In genomic region chr6:154503576-154504501, GRCh38 we compare ENCODE assay signal across 19 cellular contexts. TPM values are rescaled to one million over a fixed set of nuclear protein-coding genes. Genes with fewer than 3 reads are reported as not detected.
"Had no signal": no experiment of that assay in that cellular context is flagged by ENCODE, and none has a peak within 500 bp of the region (broad histone marks: within the 10 kb centered on the region; RNA-seq: fewer than 3 reads in every experiment).

No MANE protein-coding gene starts in this region.

- FAIRE-seq: colon, urothelium cell line had no signal

- ATAC-seq: activated CD8-positive, alpha-beta T cell treated with anti-CD3 and anti-CD28 coated beads, Interleukin-2, amount 10 ng/mL, durations not matched to agents 7 days and 5 days; activated T-cell treated with anti-CD3 and anti-CD28 coated beads, Interleukin-2, amount 50 U/mL, for 4 hours; gastroesophageal sphincter; heart left ventricle had no signal

- DNase-seq: activated B cell treated with CpG ODN at 0.5 μM for 24 hours; activated CD4-positive, alpha-beta T cell treated with anti-CD3 and anti-CD28 coated beads for 48 hours; activated CD8-positive, alpha-beta T cell treated with anti-CD3 and anti-CD28 coated beads, Interleukin-2, amount 10 ng/mL, durations not matched to agents 7 days and 5 days; activated naive CD4-positive, alpha-beta T cell treated with anti-CD3 and anti-CD28 coated beads for 36 hours; activated T-cell treated with anti-CD3 and anti-CD28 coated beads, Interleukin-2, amount 50 U/mL, for 4 hours; aorta; brain microvascular endothelial cell; central memory CD4-positive, alpha-beta T cell; endodermal cell; heart left ventricle; left ventricle myocardium inferior; stimulated activated CD4-positive, alpha-beta T cell treated with anti-CD3 and anti-CD28 coated beads, Interleukin-2, amount 100 ng/mL, for 24 hours; stimulated activated naive CD4-positive, alpha-beta T cell treated with Interleukin-2 at 50 U/mL for 16 hours; thyroid gland had no signal

- H3K36me3 ChIP-seq: brain microvascular endothelial cell, gastroesophageal sphincter, heart left ventricle, left ventricle myocardium inferior, thyroid gland had no signal

- H3K4me3 ChIP-seq: gastroesophageal sphincter, heart left ventricle, left ventricle myocardium inferior, thyroid gland had no signal

- H3K9me3 ChIP-seq: gastroesophageal sphincter, heart left ventricle, left ventricle myocardium inferior, thyroid gland had no signal

- H3K27ac ChIP-seq: brain microvascular endothelial cell, epithelial cell of prostate, heart left ventricle, left ventricle myocardium inferior, thyroid gland had no signal

- H3K27me3 ChIP-seq: brain microvascular endothelial cell, gastroesophageal sphincter, thyroid gland had no signal

RNA-seq across cellular contexts. Expression of gene CNKSR3, which starts 6.6 kb away (rescaled TPM):
- total RNA-seq: activated CD8-positive, alpha-beta T cell treated with anti-CD3 and anti-CD28 coated beads, Interleukin-2, amount 10 ng/mL, durations not matched to agents 7 days and 5 days; T-helper 1 cell treated with Interleukin-12 subunit alpha and Interleukin-12 subunit beta and Interleukin-4 antibody, amounts not matched to agents 30 ng/mL and 1 ng/mL, for 36 hours had no signal
